ENCODE assay signal across 7 cellular contexts in the genomic region with DNA sequence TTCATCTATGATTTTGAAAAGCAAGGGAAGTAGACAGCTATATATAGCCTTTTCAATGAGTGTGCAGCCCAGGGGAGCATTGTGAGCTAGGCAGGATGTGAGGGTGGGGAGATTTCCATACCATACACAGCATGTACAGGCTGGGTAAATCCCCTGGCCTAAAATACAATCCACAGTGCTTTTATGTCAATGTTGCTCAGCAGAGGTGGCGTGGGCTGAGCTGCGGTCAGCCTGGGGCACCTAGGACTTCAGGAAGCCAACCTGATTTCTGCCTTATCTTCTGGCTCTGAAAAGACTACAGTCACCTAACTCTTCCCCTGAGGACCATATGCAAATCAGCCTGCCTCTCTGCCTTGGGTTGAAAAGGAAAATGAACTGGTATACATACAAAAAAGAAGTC. TPM values are rescaled to one million over a fixed set of nuclear protein-coding genes. Genes with fewer than 3 reads are reported as not detected.
A peak's percentile ranks its signal among the peaks of the same experiment; 100 is the strongest.
DNase-seq lines count a peak whose midpoint lies in the region; ATAC-seq and TF ChIP-seq lines count a peak whose summit lies in the region.

No MANE protein-coding gene starts in this region.

- TF ChIP-seq CTCF in stomach (IDR thresholded peaks at IDR 0.05): no peak

- no peak for TF ChIP-seq POLR2A in stomach (IDR thresholded peaks at IDR 0.05)

- intact Hi-C loops in stomach (cut with DNase I; ENCODE audit: low total_unique reads): no loop called here

- 77 to 84% methylated on average over 2 of the region's 2 CpGs for WGBS in GM23248 (ENCODE audit: low coverage in 1 of 2, low lambda C conversion rate in 2 of 2, missing lambda C conversion rate in 2 of 2), 2 experiments
- WGBS in stomach, 5 donors: 34 to 58% (median 40%) methylated on average over 2 of the region's 2 CpGs

- H3K9ac ChIP-seq in Karpas-422 (ENCODE audit: low read length) (peak overlapping the region; percentile 56), GM23248 (no peak overlapping the region)

- H2AFZ ChIP-seq in Karpas-422 (ENCODE audit: low read length) (peak overlapping the region; percentile 93), GM23248 (no peak overlapping the region)

- no peaks in the 10 kb centered on the region for H3K27me3 ChIP-seq in Karpas-422 (ENCODE audit: low read length)
- H3K27me3 ChIP-seq in GM23248 (replicated peaks; ENCODE audit: insufficient read depth): peaks cover 11% of the 10 kb centered on the region; the same call in 1 of the 2 replicates
- peaks cover 0 to 6% (median 0%) of the 10 kb centered on the region in 3 donors for H3K27me3 ChIP-seq in stomach

- H3K79me2 ChIP-seq in Karpas-422 (ENCODE audit: low read length) (no peaks in the 10 kb centered on the region), GM23248 (ENCODE audit: insufficient read depth) (no peaks in the 10 kb centered on the region)

- H3K4me1 ChIP-seq in Karpas-422 (ENCODE audit: low read length) (peaks cover 24% of the 10 kb centered on the region), GM23248 (ENCODE audit: insufficient read depth) (0 out of 2 replicates have a peak, but pooled peaks cover 2% of the 10 kb centered on the region), stomach (no peaks in the 10 kb centered on the region)

- ATAC-seq in GM21423 (IDR thresholded peaks at IDR 0.05; ENCODE audit: unreplicated experiment): peak; percentile 99

- H3K36me3 ChIP-seq in Karpas-422 (ENCODE audit: insufficient read depth, low read length): no peaks in the 10 kb centered on the region
- no peaks in the 10 kb centered on the region for H3K36me3 ChIP-seq in GM23248 (ENCODE audit: low read depth)
- H3K36me3 ChIP-seq in stomach: no peaks in the 10 kb centered on the region

- in situ Hi-C loops in GM23248 (cut with MboI): no loop called here

- H3K9me2 ChIP-seq in Karpas-422 (replicated peaks; ENCODE audit: insufficient read depth, low read length): no peaks in the 10 kb centered on the region
- H3K9me2 ChIP-seq in GM23248 (ENCODE audit: insufficient read depth): no peaks in the 10 kb centered on the region

- H3K4me2 ChIP-seq in Karpas-422 (ENCODE audit: low read depth, low read length, poor library complexity, severe bottlenecking) (peak overlapping the region; percentile 74), GM23248 (ENCODE audit: unreplicated experiment) (no peak overlapping the region)

- H3K9me3 ChIP-seq in Karpas-422 (ENCODE audit: low read length) (no peaks in the 10 kb centered on the region), GM23248 (ENCODE audit: low read depth) (no peaks in the 10 kb centered on the region), stomach (peaks cover 0 to 3% (median 0%) of the 10 kb centered on the region in 4 donors)

- H3F3A ChIP-seq in GM23248 (ENCODE audit: insufficient read depth): no peaks in the 10 kb centered on the region

- H3K27ac ChIP-seq in Karpas-422 (ENCODE audit: low read length): peak overlapping the region; percentile 88
- H3K27ac ChIP-seq in GM23248: no peak overlapping the region
- H3K27ac ChIP-seq in stomach: peak overlapping the region in 1 of 5 donors; percentile 13

- H3K4me3 ChIP-seq in Karpas-422 (ENCODE audit: low read length) (peak overlapping the region; percentile 51), GM23248 (no peak overlapping the region), stomach (no peak overlapping the region)

- H4K20me1 ChIP-seq in Karpas-422 (ENCODE audit: insufficient read depth, low read depth, low read length) (no peaks in the 10 kb centered on the region), GM23248 (ENCODE audit: insufficient read depth) (no peaks in the 10 kb centered on the region)

- DNase-seq in Karpas-422 (peak; percentile 86), GM23248 (no peak), COLO668 (lab: John Stamatoyannopoulos, UW; ENCODE audit: unreplicated experiment) (no peak), stomach (no peak)
- peak; percentile 81 for DNase-seq in activated T-helper 9 cell treated with anti-CD3 and anti-CD28 coated beads, Interleukin-2, amount 50 U/mL, for 16 hours (ENCODE audit: low read depth)
- peak; percentile 72 for DNase-seq in stimulated activated CD8-positive, alpha-beta memory T cell treated with anti-CD3 and anti-CD28 coated beads, Interleukin-12 subunit alpha, Interleukin-12 subunit beta, amount 100 ng/mL, for 4 hours (ENCODE audit: low read depth)

- no peak for TF ChIP-seq EP300 in stomach (IDR thresholded peaks at IDR 0.05)

RNA-seq across cellular contexts. Expression of gene GARIN3, which starts 6.3 kb away (rescaled TPM):
- total RNA-seq in Karpas-422 (2014; rRNA removed; shearing (Covaris generic); ENCODE audit: low replicate concordance): not detected in 2 replicates
- not detected in 2 replicates for total RNA-seq in GM23248 (2014; rRNA removed; shearing (Covaris generic))
- polyA plus RNA-seq in GM23248 (2016; fragmentation: Nextera tagmentation; extraction: Ambion mirVana) (not detected in 2 replicates), stomach (not detected)
- not detected for total RNA-seq in stomach

RNA-seq across cellular contexts. Expression of gene ITK, which starts 8.2 kb away (rescaled TPM):
- 0.25 and 1.3 TPM in 2 replicates for total RNA-seq in Karpas-422 (2014; rRNA removed; shearing (Covaris generic); ENCODE audit: low replicate concordance)
- total RNA-seq in GM23248 (2014; rRNA removed; shearing (Covaris generic)): 0.11 TPM in 1 of 2 replicates, not detected in the other
- polyA plus RNA-seq in GM23248 (2016; fragmentation: Nextera tagmentation; extraction: Ambion mirVana) (0.04 TPM in 1 of 2 replicates, not detected in the other), stomach (1 to 10 TPM in 1 of 3 donors, under 1 TPM in 2; 0.90 to 2.3 (median 0.93) TPM)
- 1 to 10 TPM in 3 of 5 donors, under 1 TPM in 1, not detected in 1; 0.58 to 9.9 (median 6.9) TPM for total RNA-seq in stomach

RNA-seq across cellular contexts. Expression of gene MED7, which starts 29.7 kb away (rescaled TPM):
- 10.6 and 12.2 TPM in 2 replicates for total RNA-seq in Karpas-422 (2014; rRNA removed; shearing (Covaris generic); ENCODE audit: low replicate concordance)
- total RNA-seq in GM23248 (2014; rRNA removed; shearing (Covaris generic)): 8.0 and 15.8 TPM in 2 replicates
- polyA plus RNA-seq in GM23248 (2016; fragmentation: Nextera tagmentation; extraction: Ambion mirVana): 21.2 and 22.2 TPM in 2 replicates
- total RNA-seq in stomach: 10 to 100 TPM in 2 of 5 donors, 1 to 10 TPM in 2, not detected in 1; 4.5 to 20.7 (median 10.0) TPM
- 10 to 100 TPM; 10.0 to 15.0 (median 10.3) TPM for polyA plus RNA-seq in stomach

Comparison
In these comparisons a context has a peak if more than half of its experiments do, and no peak if none do; other contexts are left out.
1. DNase-seq: peak in Karpas-422 (single experiment), activated T-helper 9 cell treated with anti-CD3 and anti-CD28 coated beads, Interleukin-2, amount 50 U/mL, for 16 hours (single experiment) and stimulated activated CD8-positive, alpha-beta memory T cell treated with anti-CD3 and anti-CD28 coated beads, Interleukin-12 subunit alpha, Interleukin-12 subunit beta, amount 100 ng/mL, for 4 hours (single experiment); none in GM23248 (single experiment), COLO668 (single experiment) and stomach (single experiment).